In the genomic region with DNA sequence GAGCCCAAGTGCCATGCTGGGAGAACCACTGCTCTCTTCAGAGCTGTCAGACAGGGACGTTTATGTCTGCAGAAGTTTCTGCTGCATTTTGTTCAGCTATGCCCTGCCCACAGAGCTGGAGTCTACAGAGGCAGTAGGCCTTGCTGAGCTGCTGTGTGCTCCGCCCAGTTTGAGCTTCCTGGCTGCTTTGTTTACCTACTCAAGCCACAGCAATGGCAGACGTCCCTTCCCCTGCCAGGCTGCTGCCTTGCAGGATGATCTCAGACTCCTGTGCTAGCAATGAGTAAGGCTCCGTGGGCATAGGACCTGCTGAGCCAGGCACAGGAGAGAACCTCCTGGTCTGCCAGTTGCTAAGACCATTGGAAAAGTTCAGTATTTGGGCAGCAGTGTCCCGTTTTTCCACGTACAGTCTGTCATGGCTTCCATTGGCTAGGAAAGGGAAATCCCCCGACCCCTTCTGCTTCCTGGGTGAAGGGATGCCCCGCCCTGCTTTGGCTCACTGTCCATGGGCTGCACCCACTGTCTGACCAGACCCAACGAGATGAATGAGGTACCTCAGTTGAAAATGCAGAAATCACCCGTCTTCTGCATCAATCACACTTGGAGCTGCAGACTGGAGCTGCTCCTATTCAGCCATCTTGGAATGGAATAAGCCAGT, we compare ENCODE assay signal across 1 cellular context.
TF ChIP-seq lines count a peak whose summit lies in the region.

No MANE protein-coding gene starts in this region.

TF ChIP-seq in H1, 55 proteins besides CTCF, POLR2A, EP300 and RAD21 (continued from another document):
- TF ChIP-seq KDM5A (IDR thresholded peaks at IDR 0.05; ENCODE audit: low read length) (no peak), NRF1 (IDR thresholded peaks at IDR 0.05; ENCODE audit: low read depth, low read length) (no peak), CEBPB (IDR thresholded peaks at IDR 0.05; ENCODE audit: low read depth, low read length) (no peak), NANOG (IDR thresholded peaks at IDR 0.05; ENCODE audit: insufficient read depth, low read depth, low read length, poor library complexity, severe bottlenecking) (no peak), PHF8 (conservative IDR thresholded peaks at IDR 0.05; ENCODE audit: low read depth, low read length) (no peak), SIN3A (conservative IDR thresholded peaks at IDR 0.05 in 1 of 2, IDR thresholded peaks at IDR 0.05 in 1 of 2; ENCODE audit: low read depth in 1 of 2, low read length in 2 of 2) (no peak), CHD1 (IDR thresholded peaks at IDR 0.05; ENCODE audit: low read depth, low read length) (no peak), GTF2F1 (IDR thresholded peaks at IDR 0.05; ENCODE audit: borderline replicate concordance, low read depth, low read length) (no peak), RXRA (IDR thresholded peaks at IDR 0.05; ENCODE audit: insufficient read depth, low read depth, low read length) (no peak), KDM1A (IDR thresholded peaks at IDR 0.05; ENCODE audit: borderline replicate concordance, low read length) (no peak), BRCA1 (IDR thresholded peaks at IDR 0.05; ENCODE audit: low read depth, low read length) (no peak)
- TF ChIP-seq, protein P1, sequence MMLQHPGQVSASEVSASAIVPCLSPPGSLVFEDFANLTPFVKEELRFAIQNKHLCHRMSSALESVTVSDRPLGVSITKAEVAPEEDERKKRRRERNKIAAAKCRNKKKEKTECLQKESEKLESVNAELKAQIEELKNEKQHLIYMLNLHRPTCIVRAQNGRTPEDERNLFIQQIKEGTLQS (IDR thresholded peaks at IDR 0.05; ENCODE audit: insufficient read depth, low read depth, low read length) = no peak
